In the genomic region with DNA sequence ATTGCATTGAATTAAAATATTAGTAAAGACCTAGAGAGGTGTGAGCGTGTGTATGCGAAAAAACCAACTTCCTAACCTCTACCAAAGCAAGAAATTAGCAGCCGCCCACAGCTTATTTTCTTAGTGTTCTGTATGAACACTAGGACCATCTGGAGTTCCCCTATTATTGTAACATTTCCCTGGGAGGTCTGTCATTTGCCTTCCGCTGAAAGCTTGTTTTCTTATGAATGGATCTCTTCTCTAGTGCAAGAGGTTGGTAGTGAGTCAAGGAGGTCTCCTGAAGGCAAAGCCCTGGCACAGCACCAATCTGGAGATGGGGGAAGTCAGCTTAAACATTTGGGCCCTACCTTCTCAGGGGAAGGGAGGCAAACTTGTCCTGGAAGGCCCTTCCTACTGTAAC, we compare ENCODE assay signal across 12 cellular contexts. TPM values are rescaled to one million over a fixed set of nuclear protein-coding genes. Genes with fewer than 3 reads are reported as not detected.
DNase-seq lines count a peak whose midpoint lies in the region; ATAC-seq lines count a peak whose summit lies in the region.
"Had no signal": no experiment of that assay in that cellular context is flagged by ENCODE, and none has a peak within 500 bp of the region (broad histone marks: within the 10 kb centered on the region; RNA-seq: fewer than 3 reads in every experiment).

No MANE protein-coding gene starts in this region.

- peaks cover 3% of the 10 kb centered on the region for H3K9me3 Mint-ChIP-seq in activated T-helper 1 cell treated with anti-CD3 and anti-CD28 coated beads, Interleukin-12 subunit alpha, Interleukin-12 subunit beta, Interleukin-2, Interleukin-4 antibody, amounts not matched to agents 30 ng/mL and 10 ng/mL and 1 ng/mL, durations not matched to agents 14 hours and 24 hours and 36 hours
- H3K9me3 Mint-ChIP-seq in stimulated activated effector memory CD8-positive, alpha-beta T cell treated with anti-CD3 and anti-CD28 coated beads, Interleukin-12 subunit alpha, Interleukin-12 subunit beta, amount 100 ng/mL, for 72 hours, result no peaks in the 10 kb centered on the region
- H3K9me3 Mint-ChIP-seq: dendritic cell treated with granulocyte-macrophage colony-stimulating factor and Interleukin-4, amounts not matched to agents 40 ng/mL and 50 ng/mL, for 4 days had no signal

- H3K27me3 Mint-ChIP-seq in activated T-helper 1 cell treated with anti-CD3 and anti-CD28 coated beads, Interleukin-12 subunit alpha, Interleukin-12 subunit beta, Interleukin-2, Interleukin-4 antibody, amounts not matched to agents 30 ng/mL and 10 ng/mL and 1 ng/mL, durations not matched to agents 14 hours and 24 hours and 36 hours (ENCODE audit: insufficient read depth), result no peaks in the 10 kb centered on the region
- H3K27me3 Mint-ChIP-seq: dendritic cell treated with granulocyte-macrophage colony-stimulating factor and Interleukin-4, amounts not matched to agents 40 ng/mL and 50 ng/mL, for 4 days had no signal

- H3K27ac Mint-ChIP-seq in activated T-helper 1 cell treated with anti-CD3 and anti-CD28 coated beads, Interleukin-12 subunit alpha, Interleukin-12 subunit beta, Interleukin-2, Interleukin-4 antibody, amounts not matched to agents 30 ng/mL and 10 ng/mL and 1 ng/mL, durations not matched to agents 14 hours and 24 hours and 36 hours, result peak overlapping the region; percentile 64
- peak overlapping the region; percentile 49 for H3K27ac Mint-ChIP-seq in stimulated activated effector memory CD8-positive, alpha-beta T cell treated with anti-CD3 and anti-CD28 coated beads, Interleukin-12 subunit alpha, Interleukin-12 subunit beta, amount 100 ng/mL, for 72 hours
- H3K27ac Mint-ChIP-seq: dendritic cell treated with granulocyte-macrophage colony-stimulating factor and Interleukin-4, amounts not matched to agents 40 ng/mL and 50 ng/mL, for 4 days had no signal

- ATAC-seq in GM18868 (IDR thresholded peaks at IDR 0.05; ENCODE audit: unreplicated experiment), result peak; percentile 63
- peak; percentile 91 for ATAC-seq in stimulated activated effector memory CD8-positive, alpha-beta T cell treated with anti-CD3 and anti-CD28 coated beads, Interleukin-12 subunit alpha, Interleukin-12 subunit beta, amount 100 ng/mL, for 72 hours
- no peak for ATAC-seq in HG02884 (IDR thresholded peaks at IDR 0.05; ENCODE audit: unreplicated experiment)
- ATAC-seq in HG03571 (IDR thresholded peaks at IDR 0.05; ENCODE audit: unreplicated experiment), result no peak
- ATAC-seq: heart left ventricle, right lobe of liver had no signal

- H3K36me3 Mint-ChIP-seq in activated T-helper 1 cell treated with anti-CD3 and anti-CD28 coated beads, Interleukin-12 subunit alpha, Interleukin-12 subunit beta, Interleukin-2, Interleukin-4 antibody, amounts not matched to agents 30 ng/mL and 10 ng/mL and 1 ng/mL, durations not matched to agents 14 hours and 24 hours and 36 hours (ENCODE audit: low read depth), result peaks cover 88% of the 10 kb centered on the region
- peaks cover 18% of the 10 kb centered on the region for H3K36me3 Mint-ChIP-seq in stimulated activated effector memory CD8-positive, alpha-beta T cell treated with anti-CD3 and anti-CD28 coated beads, Interleukin-12 subunit alpha, Interleukin-12 subunit beta, amount 100 ng/mL, for 72 hours

- peaks cover 94% of the 10 kb centered on the region for H3K4me1 Mint-ChIP-seq in activated T-helper 1 cell treated with anti-CD3 and anti-CD28 coated beads, Interleukin-12 subunit alpha, Interleukin-12 subunit beta, Interleukin-2, Interleukin-4 antibody, amounts not matched to agents 30 ng/mL and 10 ng/mL and 1 ng/mL, durations not matched to agents 14 hours and 24 hours and 36 hours (ENCODE audit: low read depth)
- H3K4me1 Mint-ChIP-seq in stimulated activated effector memory CD8-positive, alpha-beta T cell treated with anti-CD3 and anti-CD28 coated beads, Interleukin-12 subunit alpha, Interleukin-12 subunit beta, amount 100 ng/mL, for 72 hours, result peaks cover 57% of the 10 kb centered on the region

- H3K4me3 Mint-ChIP-seq in activated T-helper 1 cell treated with anti-CD3 and anti-CD28 coated beads, Interleukin-12 subunit alpha, Interleukin-12 subunit beta, Interleukin-2, Interleukin-4 antibody, amounts not matched to agents 30 ng/mL and 10 ng/mL and 1 ng/mL, durations not matched to agents 14 hours and 24 hours and 36 hours, result peak overlapping the region; percentile 63
- no peak overlapping the region for H3K4me3 Mint-ChIP-seq in stimulated activated effector memory CD8-positive, alpha-beta T cell treated with anti-CD3 and anti-CD28 coated beads, Interleukin-12 subunit alpha, Interleukin-12 subunit beta, amount 100 ng/mL, for 72 hours
- H3K4me3 Mint-ChIP-seq: dendritic cell treated with granulocyte-macrophage colony-stimulating factor and Interleukin-4, amounts not matched to agents 40 ng/mL and 50 ng/mL, for 4 days had no signal

- peak; percentile 28 for DNase-seq in activated naive CD4-positive, alpha-beta T cell treated with Interleukin-2 at 50 U/mL for 16 hours
- no peak for DNase-seq in activated naive CD4-positive, alpha-beta T cell treated with anti-CD3 and anti-CD28 coated beads, Interleukin-2, amount 50 U/mL, for 16 hours
- DNase-seq in activated T-helper 1 cell treated with anti-CD3 and anti-CD28 coated beads, Interleukin-12 subunit alpha, Interleukin-12 subunit beta, Interleukin-2, Interleukin-4 antibody, amounts not matched to agents 30 ng/mL and 10 ng/mL and 1 ng/mL, durations not matched to agents 14 hours and 24 hours and 36 hours (ENCODE audit: low spot score), result no peak
- DNase-seq in stimulated activated effector memory CD8-positive, alpha-beta T cell treated with anti-CD3 and anti-CD28 coated beads, Interleukin-12 subunit alpha, Interleukin-12 subunit beta, amount 100 ng/mL, for 72 hours (ENCODE audit: low spot score in 2 of 2), result no peak
- no peak for DNase-seq in AML-193 (lab: John Stamatoyannopoulos, UW)
- DNase-seq: heart left ventricle, mesenchymal stem cell, right lobe of liver had no signal

- intact Hi-C loops in activated T-helper 1 cell treated with anti-CD3 and anti-CD28 coated beads, Interleukin-12 subunit alpha, Interleukin-12 subunit beta, Interleukin-2, Interleukin-4 antibody, amounts not matched to agents 30 ng/mL and 10 ng/mL and 1 ng/mL, durations not matched to agents 14 hours and 24 hours and 36 hours (cut with micrococcal nuclease), result loop anchor here (1.0 to 5.0 kb wide), 5 partner anchors 11 to 332 kb away; a partner anchor contains a TSS

RNA-seq across cellular contexts. Expression of a gene that starts 10.8 kb away (rescaled TPM):
- total RNA-seq in activated T-helper 1 cell treated with anti-CD3 and anti-CD28 coated beads, Interleukin-12 subunit alpha, Interleukin-12 subunit beta, Interleukin-2, Interleukin-4 antibody, amounts not matched to agents 30 ng/mL and 10 ng/mL and 1 ng/mL, durations not matched to agents 14 hours and 24 hours and 36 hours, result 200 and 207 TPM in 2 replicates

Comparison
In these comparisons a context has a peak if more than half of its experiments do, and no peak if none do; other contexts are left out.
1. ATAC-seq: peak in GM18868 (single experiment) and stimulated activated effector memory CD8-positive, alpha-beta T cell treated with anti-CD3 and anti-CD28 coated beads, Interleukin-12 subunit alpha, Interleukin-12 subunit beta, amount 100 ng/mL, for 72 hours (single experiment); none in HG02884 (single experiment) and HG03571 (single experiment).